26 cellular contexts compared by ENCODE assay signal in genomic region chr5:60386398-60386797, GRCh38.
"Had no signal": no experiment of that assay in that cellular context is flagged by ENCODE, and none has a peak within 500 bp of the region (broad histone marks: within the 10 kb centered on the region; RNA-seq: fewer than 3 reads in every experiment).

No MANE protein-coding gene starts in this region.

- H3K36me3 ChIP-seq: heart right ventricle, lower lobe of right lung, thyroid gland, uterus had no signal

- H3K27ac Mint-ChIP-seq: activated CD4-positive, alpha-beta T cell treated with anti-CD3 and anti-CD28 coated beads, Interleukin-2, amount 10 ng/mL, durations not matched to agents 24 days and 14 days; activated CD8-positive, alpha-beta memory T cell treated with anti-CD3 and anti-CD28 coated beads, Interleukin-2, amount 10 ng/mL, durations not matched to agents 7 days and 5 days; activated CD8-positive, alpha-beta T cell treated with anti-CD3 and anti-CD28 coated beads for 36 hours; activated naive CD8-positive, alpha-beta T cell treated with anti-CD3 and anti-CD28 coated beads, Interleukin-2, amount 50 U/mL, for 24 hours; activated T-helper 1 cell treated with anti-CD3 and anti-CD28 coated beads, Interleukin-12 subunit alpha, Interleukin-12 subunit beta, Interleukin-2, Interleukin-4 antibody, amounts not matched to agents 30 ng/mL and 10 ng/mL and 1 ng/mL, durations not matched to agents 14 hours and 24 hours and 36 hours; dendritic cell treated with granulocyte-macrophage colony-stimulating factor and Interleukin-4, amounts not matched to agents 40 ng/mL and 50 ng/mL, for 4 days; natural killer cell; progenitor cell of endocrine pancreas; T-helper 17 cell had no signal

- H3K27ac ChIP-seq: heart right ventricle, lower lobe of right lung, thyroid gland, uterus had no signal

- H3K4me3 Mint-ChIP-seq: activated CD4-positive, alpha-beta T cell treated with anti-CD3 and anti-CD28 coated beads, Interleukin-2, amount 10 ng/mL, durations not matched to agents 24 days and 14 days; activated CD8-positive, alpha-beta memory T cell treated with anti-CD3 and anti-CD28 coated beads, Interleukin-2, amount 10 ng/mL, durations not matched to agents 7 days and 5 days; activated CD8-positive, alpha-beta T cell treated with anti-CD3 and anti-CD28 coated beads for 36 hours; activated naive CD8-positive, alpha-beta T cell treated with anti-CD3 and anti-CD28 coated beads, Interleukin-2, amount 50 U/mL, for 24 hours; activated T-helper 1 cell treated with anti-CD3 and anti-CD28 coated beads, Interleukin-12 subunit alpha, Interleukin-12 subunit beta, Interleukin-2, Interleukin-4 antibody, amounts not matched to agents 30 ng/mL and 10 ng/mL and 1 ng/mL, durations not matched to agents 14 hours and 24 hours and 36 hours; dendritic cell treated with granulocyte-macrophage colony-stimulating factor and Interleukin-4, amounts not matched to agents 40 ng/mL and 50 ng/mL, for 4 days; natural killer cell; T-helper 17 cell had no signal

- H3K4me1 ChIP-seq: heart right ventricle, lower lobe of right lung, thyroid gland, uterus had no signal

- H3K36me3 Mint-ChIP-seq: activated CD8-positive, alpha-beta memory T cell treated with anti-CD3 and anti-CD28 coated beads, Interleukin-2, amount 10 ng/mL, durations not matched to agents 7 days and 5 days; natural killer cell had no signal

- H3K27me3 ChIP-seq: heart right ventricle, thyroid gland, uterus had no signal

- H3K27me3 Mint-ChIP-seq: activated CD4-positive, alpha-beta T cell treated with anti-CD3 and anti-CD28 coated beads, Interleukin-2, amount 10 ng/mL, durations not matched to agents 24 days and 14 days; activated CD8-positive, alpha-beta memory T cell treated with anti-CD3 and anti-CD28 coated beads, Interleukin-2, amount 10 ng/mL, durations not matched to agents 7 days and 5 days; activated CD8-positive, alpha-beta T cell treated with anti-CD3 and anti-CD28 coated beads for 36 hours; activated naive CD8-positive, alpha-beta T cell treated with anti-CD3 and anti-CD28 coated beads, Interleukin-2, amount 50 U/mL, for 24 hours; T-helper 17 cell had no signal

- H3K9me3 Mint-ChIP-seq: activated CD4-positive, alpha-beta T cell treated with anti-CD3 and anti-CD28 coated beads, Interleukin-2, amount 10 ng/mL, durations not matched to agents 24 days and 14 days; activated CD8-positive, alpha-beta T cell treated with anti-CD3 and anti-CD28 coated beads for 36 hours; activated naive CD8-positive, alpha-beta T cell treated with anti-CD3 and anti-CD28 coated beads, Interleukin-2, amount 50 U/mL, for 24 hours; activated T-helper 1 cell treated with anti-CD3 and anti-CD28 coated beads, Interleukin-12 subunit alpha, Interleukin-12 subunit beta, Interleukin-2, Interleukin-4 antibody, amounts not matched to agents 30 ng/mL and 10 ng/mL and 1 ng/mL, durations not matched to agents 14 hours and 24 hours and 36 hours; dendritic cell treated with granulocyte-macrophage colony-stimulating factor and Interleukin-4, amounts not matched to agents 40 ng/mL and 50 ng/mL, for 4 days had no signal

- ATAC-seq: activated CD8-positive, alpha-beta memory T cell treated with anti-CD3 and anti-CD28 coated beads, Interleukin-2, amount 10 ng/mL, durations not matched to agents 7 days and 5 days; activated CD8-positive, alpha-beta T cell treated with anti-CD3 and anti-CD28 coated beads for 36 hours; activated naive CD8-positive, alpha-beta T cell treated with anti-CD3 and anti-CD28 coated beads, Interleukin-2, amount 50 U/mL, for 24 hours; heart right ventricle; left lobe of liver; lower lobe of right lung; mucosa of descending colon; natural killer cell; right cardiac atrium; stimulated activated naive CD8-positive, alpha-beta T cell treated with anti-CD3 and anti-CD28 coated beads, Interleukin-15, Interleukin-2, amounts not matched to agents 100 U/mL and 50 U/mL, for 24 hours; T-helper 17 cell had no signal

- H3K9me3 ChIP-seq: heart right ventricle, lower lobe of right lung, mucosa of descending colon, thyroid gland, uterus had no signal

- H3K4me3 ChIP-seq: heart right ventricle, lower lobe of right lung, mucosa of descending colon, thyroid gland, uterus had no signal

- DNase-seq: activated CD4-positive, alpha-beta T cell treated with anti-CD3 and anti-CD28 coated beads, Interleukin-2, amount 10 ng/mL, durations not matched to agents 24 days and 14 days; activated CD8-positive, alpha-beta memory T cell treated with anti-CD3 and anti-CD28 coated beads, Interleukin-2, amount 10 ng/mL, durations not matched to agents 7 days and 5 days; activated CD8-positive, alpha-beta T cell treated with anti-CD3 and anti-CD28 coated beads for 36 hours; activated gamma-delta T cell; activated naive CD4-positive, alpha-beta T cell treated with anti-CD3 and anti-CD28 coated beads, Interleukin-2, amount 50 U/mL, for 16 hours; activated naive CD8-positive, alpha-beta T cell treated with anti-CD3 and anti-CD28 coated beads, Interleukin-2, amount 50 U/mL, for 24 hours; activated T-cell treated with anti-CD3 and anti-CD28 coated beads for 4 hours; effector CD4-positive, alpha-beta T cell; foreskin fibroblast; heart right ventricle; lower lobe of right lung; mesendoderm; mucosa of descending colon; natural killer cell; right cardiac atrium; stimulated activated CD4-positive, alpha-beta T cell treated with anti-CD3 and anti-CD28 coated beads, Interleukin-12 subunit alpha, Interleukin-12 subunit beta, amount 100 ng/mL, for 4 hours; stimulated activated CD4-positive, alpha-beta T cell treated with anti-CD3 and anti-CD28 coated beads, Interleukin-4, amount 100 ng/mL, for 4 hours; stimulated activated naive CD8-positive, alpha-beta T cell treated with anti-CD3 and anti-CD28 coated beads, Interleukin-15, Interleukin-2, amounts not matched to agents 100 U/mL and 50 U/mL, for 24 hours; substantia nigra; T-helper 17 cell; thyroid gland; uterus had no signal

- H3K4me1 Mint-ChIP-seq: activated CD4-positive, alpha-beta T cell treated with anti-CD3 and anti-CD28 coated beads, Interleukin-2, amount 10 ng/mL, durations not matched to agents 24 days and 14 days; activated CD8-positive, alpha-beta memory T cell treated with anti-CD3 and anti-CD28 coated beads, Interleukin-2, amount 10 ng/mL, durations not matched to agents 7 days and 5 days; activated naive CD8-positive, alpha-beta T cell treated with anti-CD3 and anti-CD28 coated beads, Interleukin-2, amount 50 U/mL, for 24 hours; natural killer cell; T-helper 17 cell had no signal
